9 cellular contexts compared by ENCODE assay signal in genomic region chr1:46401964-46402626, GRCh38. TPM values are rescaled to one million over a fixed set of nuclear protein-coding genes. Genes with fewer than 3 reads are reported as not detected.
DNase-seq lines count a peak whose midpoint lies in the region; ATAC-seq lines count a peak whose summit lies in the region.
"Had no signal": no experiment of that assay in that cellular context is flagged by ENCODE, and none has a peak within 500 bp of the region (broad histone marks: within the 10 kb centered on the region; RNA-seq: fewer than 3 reads in every experiment).

No MANE protein-coding gene starts in this region.

- peak overlapping the region; percentile 52 for H2BK15ac ChIP-seq in mesenchymal stem cell (ENCODE audit: low read depth, poor library complexity, severe bottlenecking)

- H3K27me3 ChIP-seq in mesenchymal stem cell (ENCODE audit: control insufficient read depth in 1 of 2, insufficient read depth in 1 of 2, low read length in 2 of 2): peaks cover 22 to 33% of the 10 kb centered on the region in 2 experiments

- H3K23ac ChIP-seq in mesenchymal stem cell (ENCODE audit: low read length in 2 of 2): no peak overlapping the region

- no peak overlapping the region for H2AK5ac ChIP-seq in mesenchymal stem cell (ENCODE audit: low read length, severe bottlenecking)

- H3K9me3 Mint-ChIP-seq in activated T-helper 17 cell treated with anti-CD3 and anti-CD28 coated beads, Interleukin-2, amount 50 U/mL, for 72 hours: no peaks in the 10 kb centered on the region

- peaks cover 13% of the 10 kb centered on the region for H3K4me1 ChIP-seq in mesenchymal stem cell (ENCODE audit: control insufficient read depth, insufficient read depth, low read depth, low read length)

- no peak overlapping the region for H3K14ac ChIP-seq in mesenchymal stem cell (ENCODE audit: low read length in 2 of 2)

- no peaks in the 10 kb centered on the region for H3K36me3 ChIP-seq in mesenchymal stem cell (ENCODE audit: control insufficient read depth in 1 of 2, insufficient read depth in 2 of 2, low read depth in 1 of 2, low read length in 2 of 2)

- H3K4me3 Mint-ChIP-seq in activated T-helper 17 cell treated with anti-CD3 and anti-CD28 coated beads, Interleukin-2, amount 50 U/mL, for 72 hours: no peak overlapping the region

- H4K8ac ChIP-seq in mesenchymal stem cell (ENCODE audit: low read length): no peak overlapping the region

- H2AFZ ChIP-seq in mesenchymal stem cell (ENCODE audit: low read depth, low read length): no peak overlapping the region

- no peak overlapping the region for H3K27ac ChIP-seq in mesenchymal stem cell (ENCODE audit: low read length, poor library complexity, severe bottlenecking)
- H3K27ac ChIP-seq: KMS-11 had no signal

- no peak overlapping the region for H3K4ac ChIP-seq in mesenchymal stem cell (ENCODE audit: low read depth in 1 of 2, low read length in 2 of 2)

- no peak overlapping the region for H3K4me2 ChIP-seq in mesenchymal stem cell (ENCODE audit: low read length, poor library complexity, severe bottlenecking)
- H3K4me2 ChIP-seq: KMS-11 had no signal

- no peaks in the 10 kb centered on the region for H3K27me3 Mint-ChIP-seq in activated T-helper 17 cell treated with anti-CD3 and anti-CD28 coated beads, Interleukin-2, amount 50 U/mL, for 72 hours

- 61% methylated on average over 6 of the region's 10 CpGs for WGBS in mesenchymal stem cell

- H3K36me3 Mint-ChIP-seq in activated T-helper 17 cell treated with anti-CD3 and anti-CD28 coated beads, Interleukin-2, amount 50 U/mL, for 72 hours (ENCODE audit: low read depth): no peaks in the 10 kb centered on the region

- no peak overlapping the region for H3K9ac ChIP-seq in mesenchymal stem cell (ENCODE audit: low read length)
- H3K9ac ChIP-seq: KMS-11 had no signal

- no peak overlapping the region for H4K91ac ChIP-seq in mesenchymal stem cell (ENCODE audit: low read length)

- no peak overlapping the region for H2BK120ac ChIP-seq in mesenchymal stem cell (ENCODE audit: low read depth, low read length)

- no peaks in the 10 kb centered on the region for H3K79me1 ChIP-seq in mesenchymal stem cell (replicated peaks; ENCODE audit: low read length, poor library complexity, severe bottlenecking)

- peaks cover 5% of the 10 kb centered on the region for H3K4me1 Mint-ChIP-seq in activated T-helper 17 cell treated with anti-CD3 and anti-CD28 coated beads, Interleukin-2, amount 50 U/mL, for 72 hours

- ATAC-seq in HG03108 (IDR thresholded peaks at IDR 0.05; ENCODE audit: unreplicated experiment) (no peak), HG03280 (IDR thresholded peaks at IDR 0.05; ENCODE audit: unreplicated experiment) (no peak)
- ATAC-seq in activated T-helper 17 cell treated with anti-CD3 and anti-CD28 coated beads, Interleukin-2, amount 50 U/mL, for 72 hours (replicated peaks): no peak

- H3K9me3 ChIP-seq in mesenchymal stem cell (ENCODE audit: control insufficient read depth, low read length): no peaks in the 10 kb centered on the region

- H3K18ac ChIP-seq in mesenchymal stem cell (ENCODE audit: low read depth in 1 of 2, low read length in 2 of 2): no peak overlapping the region

- H2BK12ac ChIP-seq in mesenchymal stem cell (ENCODE audit: low read length in 2 of 2): no peak overlapping the region

- no peak overlapping the region for H2BK5ac ChIP-seq in mesenchymal stem cell (ENCODE audit: low read depth, low read length, poor library complexity, severe bottlenecking)

- H3K27ac Mint-ChIP-seq in activated T-helper 17 cell treated with anti-CD3 and anti-CD28 coated beads, Interleukin-2, amount 50 U/mL, for 72 hours: no peak overlapping the region

- no peak overlapping the region for H3K4me3 ChIP-seq in mesenchymal stem cell (ENCODE audit: insufficient read depth in 1 of 2, low read depth in 1 of 2, low read length in 2 of 2)

- DNase-seq in ELR (ENCODE audit: low read depth) (peak; percentile 54), NCI-H510A (lab: John Stamatoyannopoulos, UW) (peak; percentile 64), dermis blood vessel endothelial cell (peak; percentile 21), mesenchymal stem cell (peak; percentile 69)
- DNase-seq in activated CD4-positive, alpha-beta T cell treated with anti-CD3 and anti-CD28 coated beads, Interleukin-2, amount 50 U/mL, for 1 hour: no peak

RNA-seq across cellular contexts. Expression of gene FAAH, which starts 8.0 kb away (rescaled TPM):
- 1.0 and 2.6 TPM in 2 replicates for total RNA-seq in dermis blood vessel endothelial cell
- polyA plus RNA-seq in mesenchymal stem cell (2013, experiment 1 of 2): 0.48 TPM
- 0.58 TPM for polyA plus RNA-seq in mesenchymal stem cell (2013, experiment 2 of 2)
- 1 to 10 TPM; 2.1 to 5.6 TPM for total RNA-seq in activated T-helper 17 cell treated with anti-CD3 and anti-CD28 coated beads, Interleukin-2, amount 50 U/mL, for 72 hours
